ENCODE assay signal across 2 cellular contexts in the genomic region with DNA sequence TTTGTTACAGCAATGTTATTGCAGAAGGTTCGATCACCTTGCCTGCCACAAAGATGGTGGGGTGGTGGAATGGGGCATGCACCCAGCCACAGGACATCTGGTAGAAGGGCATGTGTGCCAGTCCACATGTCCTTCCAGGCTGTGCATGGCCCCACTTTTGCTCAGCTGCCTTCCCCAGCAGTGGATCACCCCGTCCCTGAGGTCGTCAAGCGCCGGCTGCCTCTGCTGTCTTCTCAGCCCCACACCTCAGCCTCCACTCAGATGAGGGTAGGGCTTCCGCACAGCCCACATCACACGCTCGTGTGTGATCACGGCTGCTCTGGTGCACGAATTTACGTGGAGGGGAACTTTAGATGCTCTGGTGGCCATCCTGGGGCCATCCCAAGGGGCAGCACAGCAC.
TF ChIP-seq lines count a peak whose summit lies in the region.

No MANE protein-coding gene starts in this region.

TF ChIP-seq in H1, 55 proteins besides CTCF, POLR2A, EP300 and RAD21:
- no peak for TF ChIP-seq EZH2 (IDR thresholded peaks at IDR 0.05; ENCODE audit: low read depth, low read length, severe bottlenecking)
- TF ChIP-seq TCF12 (IDR thresholded peaks at IDR 0.05; ENCODE audit: low read depth, low read length), result no peak
- no peak for TF ChIP-seq HDAC2 (IDR thresholded peaks at IDR 0.05; ENCODE audit: borderline replicate concordance in 1 of 2, low read depth in 2 of 2, low read length in 2 of 2)
- no peak for TF ChIP-seq RNF2 (IDR thresholded peaks at IDR 0.05; ENCODE audit: borderline replicate concordance, low read depth, low read length, missing control alignments, poor library complexity, severe bottlenecking)
- no peak for TF ChIP-seq SUZ12 (IDR thresholded peaks at IDR 0.05; ENCODE audit: low read length)
- TF ChIP-seq SIX5 (IDR thresholded peaks at IDR 0.05; ENCODE audit: low read depth, low read length), result no peak

TF ChIP-seq in HepG2, 621 proteins besides CTCF, POLR2A, EP300 and RAD21 (continued from another document):
- TF ChIP-seq, protein P1, sequence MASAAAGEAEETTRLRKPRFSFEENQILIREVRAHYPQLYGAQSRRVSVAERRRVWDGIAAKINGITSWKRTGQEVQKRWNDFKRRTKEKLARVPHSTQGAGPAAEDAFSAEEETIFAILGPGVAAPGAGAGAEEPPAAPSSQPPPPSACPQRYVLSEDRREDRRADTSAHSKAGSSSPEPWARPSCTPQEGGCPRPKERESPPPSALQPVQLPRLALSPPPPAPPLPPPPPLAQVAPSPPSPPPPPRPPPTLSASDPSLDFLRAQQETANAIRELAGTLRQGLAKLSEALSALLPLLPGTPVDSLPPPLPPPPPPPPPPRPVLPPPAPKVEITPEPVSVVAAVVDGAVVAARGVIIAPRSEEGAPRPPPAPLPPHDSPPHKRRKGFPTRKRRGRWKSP (CRISPR knock-in tag; IDR thresholded peaks at IDR 0.05), result no peak
- TF ChIP-seq TMF1 (CRISPR knock-in tag; IDR thresholded peaks at IDR 0.05; ENCODE audit: low read depth) (no peak), HOXA3 (CRISPR knock-in tag; IDR thresholded peaks at IDR 0.05) (no peak), ZNF672 (CRISPR knock-in tag; IDR thresholded peaks at IDR 0.05) (no peak)
- TF ChIP-seq, protein P2, sequence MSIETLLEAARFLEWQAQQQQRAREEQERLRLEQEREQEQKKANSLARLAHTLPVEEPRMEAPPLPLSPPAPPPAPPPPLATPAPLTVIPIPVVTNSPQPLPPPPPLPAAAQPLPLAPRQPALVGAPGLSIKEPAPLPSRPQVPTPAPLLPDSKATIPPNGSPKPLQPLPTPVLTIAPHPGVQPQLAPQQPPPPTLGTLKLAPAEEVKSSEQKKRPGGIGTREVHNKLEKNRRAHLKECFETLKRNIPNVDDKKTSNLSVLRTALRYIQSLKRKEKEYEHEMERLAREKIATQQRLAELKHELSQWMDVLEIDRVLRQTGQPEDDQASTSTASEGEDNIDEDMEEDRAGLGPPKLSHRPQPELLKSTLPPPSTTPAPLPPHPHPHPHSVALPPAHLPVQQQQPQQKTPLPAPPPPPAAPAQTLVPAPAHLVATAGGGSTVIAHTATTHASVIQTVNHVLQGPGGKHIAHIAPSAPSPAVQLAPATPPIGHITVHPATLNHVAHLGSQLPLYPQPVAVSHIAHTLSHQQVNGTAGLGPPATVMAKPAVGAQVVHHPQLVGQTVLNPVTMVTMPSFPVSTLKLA (IDR thresholded peaks at IDR 0.05), result 0 out of 2 replicates have a peak, but pooled peaks have one; percentile 19
- TF ChIP-seq, protein P3, sequence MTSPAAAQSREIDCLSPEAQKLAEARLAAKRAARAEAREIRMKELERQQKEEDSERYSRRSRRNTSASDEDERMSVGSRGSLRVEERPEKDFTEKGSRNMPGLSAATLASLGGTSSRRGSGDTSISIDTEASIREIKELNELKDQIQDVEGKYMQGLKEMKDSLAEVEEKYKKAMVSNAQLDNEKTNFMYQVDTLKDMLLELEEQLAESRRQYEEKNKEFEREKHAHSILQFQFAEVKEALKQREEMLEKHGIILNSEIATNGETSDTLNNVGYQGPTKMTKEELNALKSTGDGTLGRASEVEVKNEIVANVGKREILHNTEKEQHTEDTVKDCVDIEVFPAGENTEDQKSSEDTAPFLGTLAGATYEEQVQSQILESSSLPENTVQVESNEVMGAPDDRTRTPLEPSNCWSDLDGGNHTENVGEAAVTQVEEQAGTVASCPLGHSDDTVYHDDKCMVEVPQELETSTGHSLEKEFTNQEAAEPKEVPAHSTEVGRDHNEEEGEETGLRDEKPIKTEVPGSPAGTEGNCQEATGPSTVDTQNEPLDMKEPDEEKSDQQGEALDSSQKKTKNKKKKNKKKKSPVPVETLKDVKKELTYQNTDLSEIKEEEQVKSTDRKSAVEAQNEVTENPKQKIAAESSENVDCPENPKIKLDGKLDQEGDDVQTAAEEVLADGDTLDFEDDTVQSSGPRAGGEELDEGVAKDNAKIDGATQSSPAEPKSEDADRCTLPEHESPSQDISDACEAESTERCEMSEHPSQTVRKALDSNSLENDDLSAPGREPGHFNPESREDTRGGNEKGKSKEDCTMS (CRISPR knock-in tag; conservative IDR thresholded peaks at IDR 0.05), result no peak
TF ChIP-seq in HepG2: peak in this region for 1.
